Comparison of ENCODE assay signal across 23 cellular contexts in genomic region chr1:58581641-58582040, GRCh38. TPM values are rescaled to one million over a fixed set of nuclear protein-coding genes. Genes with fewer than 3 reads are reported as not detected.
"Had no signal": no experiment of that assay in that cellular context is flagged by ENCODE, and none has a peak within 500 bp of the region (broad histone marks: within the 10 kb centered on the region; RNA-seq: fewer than 3 reads in every experiment).

No MANE protein-coding gene starts in this region.

- H3K27me3 ChIP-seq: SJCRH30 had no signal

- H3K4me3 ChIP-seq: SJCRH30 had no signal

- ATAC-seq: Panc1, Right ventricle myocardium inferior, T-cell had no signal

- DNase-seq: KBM-7, MV-4-11, NCI-H1048, NCI-H1105, NCI-H1417, NCI-H1436 treated with DMSO at 0.1 percent for 48 hours, NCI-H1694, NCI-H187 treated with DMSO at 0.1 percent for 48 hours, NCI-H2029 treated with DMSO at 0.1 percent for 48 hours, NCI-H2171 treated with DMSO at 0.1 percent for 48 hours, NCI-H345, NCI-H446 treated with DMSO at 0.1 percent for 48 hours, NCI-H510A treated with DMSO at 0.1 percent for 48 hours, NCI-H526 treated with DMSO at 0.1 percent for 48 hours, NCI-H748 treated with DMSO at 0.1 percent for 48 hours, SHP77 treated with DMSO at 0.1 percent for 48 hours, SJCRH30, SW 1271, T-cell had no signal

- H3K36me3 ChIP-seq: SJCRH30 had no signal

- H3K27ac ChIP-seq: HL-60, SJCRH30 had no signal

RNA-seq across cellular contexts. Expression of gene TACSTD2, which starts 4.6 kb away (rescaled TPM):
- total RNA-seq: LHCN-M2, SJCRH30 had no signal
